16 cellular contexts compared by ENCODE assay signal in the genomic region with DNA sequence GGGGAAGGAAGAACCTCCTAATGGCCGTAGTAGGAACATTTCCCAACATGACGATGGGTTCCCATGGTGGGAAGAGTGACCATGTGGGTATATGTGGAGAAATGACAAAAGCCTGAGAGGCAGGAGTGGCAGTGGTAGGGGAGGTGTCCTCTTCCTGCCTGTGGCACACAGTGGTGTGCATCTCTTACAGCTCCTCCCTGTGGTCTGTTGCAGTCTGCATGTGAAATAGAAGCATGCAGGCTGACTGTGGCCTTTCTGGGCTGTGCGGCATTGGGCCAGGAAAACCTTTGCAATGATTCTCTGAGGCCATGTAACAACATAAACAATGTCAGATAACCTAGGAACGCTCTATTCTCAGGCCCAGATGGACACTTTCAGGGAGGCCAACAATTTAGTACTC.
DNase-seq lines count a peak whose midpoint lies in the region; ATAC-seq and TF ChIP-seq lines count a peak whose summit lies in the region.
"Had no signal": no experiment of that assay in that cellular context is flagged by ENCODE, and none has a peak within 500 bp of the region (broad histone marks: within the 10 kb centered on the region; RNA-seq: fewer than 3 reads in every experiment).

No MANE protein-coding gene starts in this region.

- H3K9me2 ChIP-seq in OCI-LY7 (ENCODE audit: insufficient read depth, low read length) = no peaks in the 10 kb centered on the region

- H3K79me2 ChIP-seq in OCI-LY7 (ENCODE audit: insufficient read depth, low read depth, low read length) = no peaks in the 10 kb centered on the region

- H3K4me1 Mint-ChIP-seq in activated T-helper 17 cell treated with anti-CD3 and anti-CD28 coated beads, Interleukin-2, amount 50 U/mL, for 72 hours = no peaks in the 10 kb centered on the region
- H3K4me1 Mint-ChIP-seq: activated CD4-positive, alpha-beta T cell treated with anti-CD3 and anti-CD28 coated beads for 36 hours had no signal

- H3K27ac ChIP-seq in OCI-LY7 (ENCODE audit: low read depth, low read length, poor library complexity, severe bottlenecking) = no peak overlapping the region
- no peak overlapping the region for H3K27ac ChIP-seq in foreskin keratinocyte
- H3K27ac ChIP-seq: KMS-11 had no signal

- CTCF ChIA-PET in OCI-LY7 (lab: Charles Lee; ENCODE audit: unreplicated experiment) = no interaction called here

- no peak for ATAC-seq in foreskin keratinocyte
- no peak for ATAC-seq in activated T-helper 17 cell treated with anti-CD3 and anti-CD28 coated beads, Interleukin-2, amount 50 U/mL, for 72 hours (replicated peaks)
- no peak for ATAC-seq in stimulated activated naive CD8-positive, alpha-beta T cell treated with anti-CD3 and anti-CD28 coated beads, Interleukin-15, Interleukin-2, amounts not matched to agents 100 U/mL and 50 U/mL, for 24 hours
- ATAC-seq: activated CD4-positive, alpha-beta T cell treated with anti-CD3 and anti-CD28 coated beads for 36 hours had no signal

- H3K4me3 Mint-ChIP-seq in activated T-helper 17 cell treated with anti-CD3 and anti-CD28 coated beads, Interleukin-2, amount 50 U/mL, for 72 hours = no peak overlapping the region
- H3K4me3 Mint-ChIP-seq: activated CD4-positive, alpha-beta T cell treated with anti-CD3 and anti-CD28 coated beads for 36 hours; activated T-helper 1 cell treated with anti-CD3 and anti-CD28 coated beads, Interleukin-12 subunit alpha, Interleukin-12 subunit beta, Interleukin-2, Interleukin-4 antibody, amounts not matched to agents 30 ng/mL and 10 ng/mL and 1 ng/mL, durations not matched to agents 14 hours and 24 hours and 36 hours; nephron had no signal

- no peaks in the 10 kb centered on the region for H3K9me3 Mint-ChIP-seq in activated T-helper 17 cell treated with anti-CD3 and anti-CD28 coated beads, Interleukin-2, amount 50 U/mL, for 72 hours

- H3K27ac Mint-ChIP-seq in activated T-helper 17 cell treated with anti-CD3 and anti-CD28 coated beads, Interleukin-2, amount 50 U/mL, for 72 hours = no peak overlapping the region
- H3K27ac Mint-ChIP-seq: activated CD4-positive, alpha-beta T cell treated with anti-CD3 and anti-CD28 coated beads for 36 hours; activated T-helper 1 cell treated with anti-CD3 and anti-CD28 coated beads, Interleukin-12 subunit alpha, Interleukin-12 subunit beta, Interleukin-2, Interleukin-4 antibody, amounts not matched to agents 30 ng/mL and 10 ng/mL and 1 ng/mL, durations not matched to agents 14 hours and 24 hours and 36 hours; nephron had no signal

- H3K27me3 ChIP-seq in foreskin keratinocyte = no peaks in the 10 kb centered on the region

- H3K36me3 ChIP-seq in OCI-LY7 (ENCODE audit: insufficient read depth, low read length) = no peaks in the 10 kb centered on the region

- no TSS peak for BruUV-seq in OCI-LY7 (replicated peaks; lab: Mats Ljungman, UMichigan)

- H3K9me3 ChIP-seq in OCI-LY7 (ENCODE audit: low read length) = no peaks in the 10 kb centered on the region

- no peaks in the 10 kb centered on the region for H3K4me1 ChIP-seq in OCI-LY7 (ENCODE audit: insufficient read depth, low read length, poor library complexity, severe bottlenecking)
- H3K4me1 ChIP-seq in foreskin keratinocyte = no peaks in the 10 kb centered on the region

- H3K4me2 ChIP-seq in OCI-LY7 (ENCODE audit: low read length) = no peak overlapping the region
- H3K4me2 ChIP-seq: KMS-11 had no signal

- no peak overlapping the region for H3K4me3 ChIP-seq in OCI-LY7 (ENCODE audit: low read depth, low read length, poor library complexity, severe bottlenecking)

- DNase-seq in AG08395 (ENCODE audit: low spot score) = peak; percentile 8
- peak; percentile 2 for DNase-seq in OCI-LY7 (ENCODE audit: low spot score)
- DNase-seq in foreskin keratinocyte = no peak
- DNase-seq in stimulated activated naive CD8-positive, alpha-beta T cell treated with anti-CD3 and anti-CD28 coated beads, Interleukin-15, Interleukin-2, amounts not matched to agents 100 U/mL and 50 U/mL, for 24 hours = no peak
- DNase-seq in NCI-H226 = no peak
- DNase-seq in NCI-H524 (lab: John Stamatoyannopoulos, UW) = no peak
- DNase-seq: activated CD4-positive, alpha-beta T cell treated with anti-CD3 and anti-CD28 coated beads for 36 hours; aorta; NCI-H187 treated with DMSO at 0.1 percent for 48 hours; stimulated activated CD4-positive, alpha-beta T cell treated with anti-CD3 and anti-CD28 coated beads, Interleukin-4, amount 100 ng/mL, for 24 hours; stimulated activated naive CD4-positive, alpha-beta T cell had no signal

- no peaks in the 10 kb centered on the region for H3K27me3 Mint-ChIP-seq in activated T-helper 17 cell treated with anti-CD3 and anti-CD28 coated beads, Interleukin-2, amount 50 U/mL, for 72 hours

- no peaks in the 10 kb centered on the region for H3K36me3 Mint-ChIP-seq in activated T-helper 17 cell treated with anti-CD3 and anti-CD28 coated beads, Interleukin-2, amount 50 U/mL, for 72 hours (ENCODE audit: low read depth)

- TF ChIP-seq CTCF in GM12873 (IDR thresholded peaks at IDR 0.05; ENCODE audit: insufficient read depth, low read depth, low read length, missing control alignments) (peak; percentile 29), OCI-LY7 (conservative IDR thresholded peaks at IDR 0.05; ENCODE audit: low read length) (0 out of 2 replicates have a peak, but pooled peaks have one; percentile 18), foreskin keratinocyte (conservative IDR thresholded peaks at IDR 0.05) (peak; percentile 29)

- POLR2A ChIA-PET in OCI-LY7 (lab: Charles Lee) = no interaction called here

- no peaks in the 10 kb centered on the region for H4K20me1 ChIP-seq in OCI-LY7 (ENCODE audit: insufficient read depth, low read length)

- intact Hi-C loops in OCI-LY7 (cut with micrococcal nuclease; ENCODE audit: unreplicated experiment) = no loop called here

- no peak overlapping the region for H2AFZ ChIP-seq in OCI-LY7 (ENCODE audit: low read length)

Comparison
In these comparisons a context has a peak if more than half of its experiments do, and no peak if none do; other contexts are left out.
1. DNase-seq: peak in AG08395 (single experiment) and OCI-LY7 (single experiment); none in foreskin keratinocyte (0 of 2), stimulated activated naive CD8-positive, alpha-beta T cell treated with anti-CD3 and anti-CD28 coated beads, Interleukin-15, Interleukin-2, amounts not matched to agents 100 U/mL and 50 U/mL, for 24 hours (single experiment), NCI-H226 (single experiment) and NCI-H524 (0 of 2).
2. Peak in every context shown above with its lines, with median percentiles within 50 percentile points of each other: CTCF ChIP-seq.